Comparison of ENCODE assay signal across 28 cellular contexts in genomic region chr1:86063721-86064120, GRCh38.
"Had no signal": no experiment of that assay in that cellular context is flagged by ENCODE, and none has a peak within 500 bp of the region (broad histone marks: within the 10 kb centered on the region; RNA-seq: fewer than 3 reads in every experiment).

No MANE protein-coding gene starts in this region.

- H3K4me1 ChIP-seq: ascending aorta, breast epithelium, colonic mucosa, foreskin keratinocyte had no signal

- H3K27ac ChIP-seq: ascending aorta, breast epithelium, cardiac muscle cell, colonic mucosa, esophagus muscularis mucosa, foreskin keratinocyte, gastroesophageal sphincter, VCaP had no signal

- H3K9me3 Mint-ChIP-seq: activated B cell treated with CpG ODN at 0.5 μM for 24 hours; activated CD8-positive, alpha-beta T cell treated with anti-CD3 and anti-CD28 coated beads for 36 hours; activated naive CD4-positive, alpha-beta T cell treated with anti-CD3 and anti-CD28 coated beads for 36 hours; activated naive CD4-positive, alpha-beta T cell treated with anti-CD3 and anti-CD28 coated beads, Interleukin-2, amount 50 U/mL, for 24 hours; activated naive CD8-positive, alpha-beta T cell treated with anti-CD3 and anti-CD28 coated beads, Interleukin-2, amount 10 ng/mL, durations not matched to agents 7 days and 5 days; activated T-cell treated with anti-CD3 and anti-CD28 coated beads, Interleukin-2, amount 50 U/mL, for 4 hours; activated T-helper 2 cell treated with anti-CD3 and anti-CD28 coated beads, Interferon-gamma antibody, Interleukin-2, Interleukin-4, amounts not matched to agents 10 μg/mL and 5 μg/mL and 100 μg/mL, durations not matched to agents 14 hours and 24 hours and 36 hours; brain had no signal

- H3K27me3 Mint-ChIP-seq: activated B cell treated with CpG ODN at 0.5 μM for 24 hours; activated CD8-positive, alpha-beta T cell treated with anti-CD3 and anti-CD28 coated beads for 36 hours; activated naive CD4-positive, alpha-beta T cell treated with anti-CD3 and anti-CD28 coated beads, Interleukin-2, amount 50 U/mL, for 24 hours had no signal

- H3K27ac Mint-ChIP-seq: activated B cell treated with CpG ODN at 0.5 μM for 24 hours; activated CD8-positive, alpha-beta T cell treated with anti-CD3 and anti-CD28 coated beads for 36 hours; activated naive CD4-positive, alpha-beta T cell treated with anti-CD3 and anti-CD28 coated beads for 36 hours; activated naive CD4-positive, alpha-beta T cell treated with anti-CD3 and anti-CD28 coated beads, Interleukin-2, amount 50 U/mL, for 24 hours; activated naive CD8-positive, alpha-beta T cell treated with anti-CD3 and anti-CD28 coated beads, Interleukin-2, amount 10 ng/mL, durations not matched to agents 7 days and 5 days; activated T-helper 2 cell treated with anti-CD3 and anti-CD28 coated beads, Interferon-gamma antibody, Interleukin-2, Interleukin-4, amounts not matched to agents 10 μg/mL and 5 μg/mL and 100 μg/mL, durations not matched to agents 14 hours and 24 hours and 36 hours; brain had no signal

- H3K36me3 Mint-ChIP-seq: activated naive CD4-positive, alpha-beta T cell treated with anti-CD3 and anti-CD28 coated beads, Interleukin-2, amount 50 U/mL, for 24 hours; activated naive CD8-positive, alpha-beta T cell treated with anti-CD3 and anti-CD28 coated beads, Interleukin-2, amount 10 ng/mL, durations not matched to agents 7 days and 5 days; brain had no signal

- H3K27me3 ChIP-seq: ascending aorta, breast epithelium, cardiac muscle cell, colonic mucosa, esophagus muscularis mucosa, gastroesophageal sphincter had no signal

- H3K36me3 ChIP-seq: ascending aorta, breast epithelium, cardiac muscle cell, colonic mucosa, esophagus muscularis mucosa, gastroesophageal sphincter had no signal

- H3K4me3 Mint-ChIP-seq: activated B cell treated with CpG ODN at 0.5 μM for 24 hours; activated CD8-positive, alpha-beta T cell treated with anti-CD3 and anti-CD28 coated beads for 36 hours; activated naive CD4-positive, alpha-beta T cell treated with anti-CD3 and anti-CD28 coated beads for 36 hours; activated naive CD4-positive, alpha-beta T cell treated with anti-CD3 and anti-CD28 coated beads, Interleukin-2, amount 50 U/mL, for 24 hours; activated naive CD8-positive, alpha-beta T cell treated with anti-CD3 and anti-CD28 coated beads, Interleukin-2, amount 10 ng/mL, durations not matched to agents 7 days and 5 days; activated T-cell treated with anti-CD3 and anti-CD28 coated beads, Interleukin-2, amount 50 U/mL, for 4 hours; brain had no signal

- DNase-seq: activated B cell treated with CpG ODN at 0.5 μM for 24 hours; activated CD4-positive, alpha-beta T cell treated with anti-CD3 and anti-CD28 coated beads for 48 hours; activated CD4-positive, alpha-beta T cell treated with anti-CD3 and anti-CD28 coated beads, Interleukin-2, amount 50 U/mL, for 1 hour; activated CD4-positive, alpha-beta T cell treated with anti-CD3 and anti-CD28 coated beads, Interleukin-2, amount 50 U/mL, for 48 hours; activated CD8-positive, alpha-beta memory T cell treated with anti-CD3 and anti-CD28 coated beads for 24 hours; activated CD8-positive, alpha-beta T cell treated with anti-CD3 and anti-CD28 coated beads for 36 hours; activated effector memory CD4-positive, alpha-beta T cell treated with anti-CD3 and anti-CD28 coated beads, Interleukin-2, amount 50 U/mL, for 16 hours; activated naive CD4-positive, alpha-beta T cell treated with anti-CD3 and anti-CD28 coated beads for 36 hours; activated naive CD8-positive, alpha-beta T cell treated with anti-CD3 and anti-CD28 coated beads, Interleukin-2, amount 10 ng/mL, durations not matched to agents 7 days and 5 days; activated T-cell treated with anti-CD3 and anti-CD28 coated beads, Interleukin-2, amount 50 U/mL, for 4 hours; central memory CD4-positive, alpha-beta T cell; cerebellar nuclear complex; colonic mucosa; effector CD8-positive, alpha-beta T cell; erythroblast; foreskin keratinocyte; T-helper 2 cell had no signal

- H3K4me3 ChIP-seq: ascending aorta, breast epithelium, cardiac muscle cell, colonic mucosa, esophagus muscularis mucosa, gastroesophageal sphincter had no signal

- FAIRE-seq: TTC549 had no signal

- H3K9me3 ChIP-seq: ascending aorta, breast epithelium, colonic mucosa, esophagus muscularis mucosa, gastroesophageal sphincter had no signal

- ATAC-seq: activated CD4-positive, CD25-positive, alpha-beta regulatory T cell treated with anti-CD3 and anti-CD28 coated beads, Interleukin-2, amount 50 U/mL, for 24 hours; activated CD8-positive, alpha-beta T cell treated with anti-CD3 and anti-CD28 coated beads for 36 hours; activated T-cell treated with anti-CD3 and anti-CD28 coated beads, Interleukin-2, amount 50 U/mL, for 4 hours; foreskin keratinocyte; gastroesophageal sphincter had no signal

- H3K4me1 Mint-ChIP-seq: activated B cell treated with CpG ODN at 0.5 μM for 24 hours; activated naive CD4-positive, alpha-beta T cell treated with anti-CD3 and anti-CD28 coated beads, Interleukin-2, amount 50 U/mL, for 24 hours; activated naive CD8-positive, alpha-beta T cell treated with anti-CD3 and anti-CD28 coated beads, Interleukin-2, amount 10 ng/mL, durations not matched to agents 7 days and 5 days had no signal
